In the genomic region with DNA sequence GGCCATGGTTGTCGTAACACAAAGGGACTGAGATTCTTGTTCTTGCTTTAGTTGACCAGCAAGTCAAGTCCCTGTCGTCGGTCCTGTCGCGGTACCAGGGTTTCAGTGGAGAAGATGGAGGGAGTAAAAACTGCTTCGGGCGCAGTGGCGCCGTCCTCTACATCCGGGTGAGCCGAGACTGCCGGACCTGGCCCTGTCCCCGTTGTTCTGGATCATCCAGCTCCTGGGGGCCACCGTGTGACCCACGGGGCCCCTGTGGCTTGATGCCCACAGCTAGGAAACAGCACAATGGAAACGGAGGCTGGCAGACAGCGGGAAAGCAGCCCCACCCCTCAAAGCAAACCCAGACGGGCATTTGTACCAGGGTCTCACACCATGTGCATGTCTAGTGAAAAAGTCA, we compare ENCODE assay signal across 25 cellular contexts. TPM values are rescaled to one million over a fixed set of nuclear protein-coding genes. Genes with fewer than 3 reads are reported as not detected.
"Had no signal": no experiment of that assay in that cellular context is flagged by ENCODE, and none has a peak within 500 bp of the region (broad histone marks: within the 10 kb centered on the region; RNA-seq: fewer than 3 reads in every experiment).

No MANE protein-coding gene starts in this region.

- H3K4me1 ChIP-seq: tibial artery, upper lobe of right lung, vagina had no signal

- H3K27ac Mint-ChIP-seq: naive thymus-derived CD4-positive, alpha-beta T cell; nephron progenitor cell; stimulated activated memory B cell treated with anti-CD40 and anti-IgM and Interleukin-4, amounts not matched to agents 10 μg/mL and 1 μg/mL and 100 μg/mL, for 72 hours; stimulated activated naive CD8-positive, alpha-beta T cell treated with anti-CD3 and anti-CD28 coated beads, Interleukin-15, Interleukin-2, amounts not matched to agents 100 ng/mL and 50 ng/mL, for 24 hours had no signal

- DNase-seq: effector memory CD4-positive, alpha-beta T cell; hypothalamus; mesendoderm; naive thymus-derived CD4-positive, alpha-beta T cell; nephron progenitor cell; stimulated activated CD4-positive, alpha-beta T cell treated with anti-CD3 and anti-CD28 coated beads, Interleukin-15, amount 100 ng/mL, for 24 hours; stimulated activated CD4-positive, alpha-beta T cell treated with anti-CD3 and anti-CD28 coated beads, Interleukin-1b, Interleukin-23, amount 100 ng/mL, for 48 hours; stimulated activated CD4-positive, alpha-beta T cell treated with anti-CD3 and anti-CD28 coated beads, Interleukin-4, amount 100 ng/mL, for 24 hours; tibial artery; upper lobe of right lung had no signal

- H3K27me3 ChIP-seq: heart right ventricle, left lung, neutrophil, tibial artery, upper lobe of right lung, vagina had no signal

- H3K4me3 Mint-ChIP-seq: naive thymus-derived CD4-positive, alpha-beta T cell; nephron progenitor cell; stimulated activated memory B cell treated with anti-CD40 and anti-IgM and Interleukin-4, amounts not matched to agents 10 μg/mL and 1 μg/mL and 100 μg/mL, for 72 hours; stimulated activated naive CD8-positive, alpha-beta T cell treated with anti-CD3 and anti-CD28 coated beads, Interleukin-15, Interleukin-2, amounts not matched to agents 100 ng/mL and 50 ng/mL, for 24 hours had no signal

- H3K9me3 Mint-ChIP-seq: naive thymus-derived CD4-positive, alpha-beta T cell; nephron progenitor cell; stimulated activated memory B cell treated with anti-CD40 and anti-IgM and Interleukin-4, amounts not matched to agents 10 μg/mL and 1 μg/mL and 100 μg/mL, for 72 hours; stimulated activated naive CD8-positive, alpha-beta T cell treated with anti-CD3 and anti-CD28 coated beads, Interleukin-15, Interleukin-2, amounts not matched to agents 100 ng/mL and 50 ng/mL, for 24 hours had no signal

- ATAC-seq: esophagus mucosa; heart right ventricle; left lung; naive thymus-derived CD4-positive, alpha-beta T cell; stimulated activated memory B cell treated with anti-CD40 and anti-IgM and Interleukin-4, amounts not matched to agents 10 μg/mL and 1 μg/mL and 100 μg/mL, for 72 hours; upper lobe of right lung had no signal

- H3K27me3 Mint-ChIP-seq: naive thymus-derived CD4-positive, alpha-beta T cell; stimulated activated memory B cell treated with anti-CD40 and anti-IgM and Interleukin-4, amounts not matched to agents 10 μg/mL and 1 μg/mL and 100 μg/mL, for 72 hours; stimulated activated naive CD8-positive, alpha-beta T cell treated with anti-CD3 and anti-CD28 coated beads, Interleukin-15, Interleukin-2, amounts not matched to agents 100 ng/mL and 50 ng/mL, for 24 hours had no signal

- H3K27ac ChIP-seq: heart right ventricle, left lung, neutrophil, tibial artery, upper lobe of right lung, vagina had no signal

- H3K4me3 ChIP-seq: heart right ventricle, left lung, tibial artery, upper lobe of right lung, vagina had no signal

- H3K9me3 ChIP-seq: heart right ventricle, left lung, neutrophil, tibial artery, upper lobe of right lung, vagina had no signal

- FAIRE-seq: endometrium, frontal cortex, islet of Langerhans had no signal

RNA-seq across cellular contexts. Expression of gene HRH3, which starts 22.3 kb away (rescaled TPM):
- total RNA-seq: esophagus mucosa; fibroblast of lung; glomerular endothelial cell; heart right ventricle; left lung; lung microvascular endothelial cell; naive thymus-derived CD4-positive, alpha-beta T cell; osteocyte; right cardiac atrium; upper lobe of right lung; vagina had no signal
- polyA plus RNA-seq: fibroblast of lung; heart right ventricle; naive thymus-derived CD4-positive, alpha-beta T cell; right cardiac atrium had no signal
